ENCODE assay signal across 23 cellular contexts in the genomic region with DNA sequence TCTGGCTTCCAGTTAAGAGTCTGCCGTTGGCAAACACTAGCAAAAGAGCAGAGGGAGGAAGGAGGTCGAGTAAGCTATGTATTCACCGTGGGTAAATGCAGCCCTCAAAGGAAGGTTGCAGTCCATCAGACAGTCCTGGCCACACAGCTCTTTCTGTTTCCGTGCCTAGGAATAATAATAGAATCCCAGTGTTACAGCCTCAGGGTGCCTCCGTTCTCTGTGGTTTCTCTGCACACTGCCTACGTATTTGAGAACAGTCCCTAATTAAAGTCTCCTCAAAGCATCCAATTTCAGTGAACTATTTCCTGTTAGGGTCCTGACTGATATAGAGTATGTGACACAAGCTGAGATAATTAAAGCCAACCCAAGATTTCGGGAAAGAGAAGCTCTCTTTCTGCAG.
"Had no signal": no experiment of that assay in that cellular context is flagged by ENCODE, and none has a peak within 500 bp of the region (broad histone marks: within the 10 kb centered on the region; RNA-seq: fewer than 3 reads in every experiment).

No MANE protein-coding gene starts in this region.

- FAIRE-seq: endometrium, keratinocyte had no signal

- H3K27ac Mint-ChIP-seq: effector memory CD8-positive, alpha-beta T cell; naive thymus-derived CD8-positive, alpha-beta T cell; nephron progenitor cell; stimulated activated memory B cell treated with anti-CD40 and anti-IgM and Interleukin-4, amounts not matched to agents 10 μg/mL and 1 μg/mL and 100 μg/mL, for 72 hours; stimulated activated naive CD8-positive, alpha-beta T cell treated with anti-CD3 and anti-CD28 coated beads, Interleukin-15, Interleukin-2, amounts not matched to agents 100 ng/mL and 50 ng/mL, for 24 hours had no signal

- ATAC-seq: effector memory CD8-positive, alpha-beta T cell; gastrocnemius medialis; left ventricle myocardium superior; lower lobe of right lung; naive thymus-derived CD8-positive, alpha-beta T cell; right cardiac atrium; stimulated activated memory B cell treated with anti-CD40 and anti-IgM and Interleukin-4, amounts not matched to agents 10 μg/mL and 1 μg/mL and 100 μg/mL, for 72 hours; upper lobe of right lung had no signal

- H3K4me1 Mint-ChIP-seq: naive thymus-derived CD8-positive, alpha-beta T cell; stimulated activated memory B cell treated with anti-CD40 and anti-IgM and Interleukin-4, amounts not matched to agents 10 μg/mL and 1 μg/mL and 100 μg/mL, for 72 hours had no signal

- H3K27me3 Mint-ChIP-seq: stimulated activated memory B cell treated with anti-CD40 and anti-IgM and Interleukin-4, amounts not matched to agents 10 μg/mL and 1 μg/mL and 100 μg/mL, for 72 hours; stimulated activated naive CD8-positive, alpha-beta T cell treated with anti-CD3 and anti-CD28 coated beads, Interleukin-15, Interleukin-2, amounts not matched to agents 100 ng/mL and 50 ng/mL, for 24 hours had no signal

- H3K36me3 ChIP-seq: gastrocnemius medialis, lower lobe of right lung, prostate gland, sigmoid colon, suprapubic skin, transverse colon, upper lobe of right lung, uterus had no signal

- DNase-seq: cortex of kidney; effector memory CD8-positive, alpha-beta T cell; erythroblast; gastrocnemius medialis; head of caudate nucleus; left ventricle myocardium superior; lower lobe of right lung; naive thymus-derived CD8-positive, alpha-beta T cell; nephron progenitor cell; nucleus accumbens; right cardiac atrium; sigmoid colon; stimulated activated CD4-positive, alpha-beta T cell treated with anti-CD3 and anti-CD28 coated beads, Interleukin-2, amount 100 ng/mL, for 24 hours; stimulated activated CD4-positive, alpha-beta T cell treated with anti-CD3 and anti-CD28 coated beads, Interleukin-4, amount 100 ng/mL, for 24 hours; transverse colon; upper lobe of right lung; uterus had no signal

- H3K4me3 Mint-ChIP-seq: effector memory CD8-positive, alpha-beta T cell; naive thymus-derived CD8-positive, alpha-beta T cell; nephron progenitor cell; stimulated activated memory B cell treated with anti-CD40 and anti-IgM and Interleukin-4, amounts not matched to agents 10 μg/mL and 1 μg/mL and 100 μg/mL, for 72 hours; stimulated activated naive CD8-positive, alpha-beta T cell treated with anti-CD3 and anti-CD28 coated beads, Interleukin-15, Interleukin-2, amounts not matched to agents 100 ng/mL and 50 ng/mL, for 24 hours had no signal

- H3K9me3 ChIP-seq: gastrocnemius medialis, lower lobe of right lung, prostate gland, sigmoid colon, suprapubic skin, transverse colon, upper lobe of right lung, uterus had no signal

- H3K27ac ChIP-seq: gastrocnemius medialis, lower lobe of right lung, prostate gland, sigmoid colon, suprapubic skin, transverse colon, upper lobe of right lung, uterus had no signal

- H3K4me3 ChIP-seq: gastrocnemius medialis, lower lobe of right lung, prostate gland, sigmoid colon, suprapubic skin, transverse colon, upper lobe of right lung, uterus had no signal

- H3K27me3 ChIP-seq: gastrocnemius medialis, sigmoid colon, suprapubic skin, transverse colon, upper lobe of right lung, uterus had no signal

- H3K36me3 Mint-ChIP-seq: naive thymus-derived CD8-positive, alpha-beta T cell; stimulated activated memory B cell treated with anti-CD40 and anti-IgM and Interleukin-4, amounts not matched to agents 10 μg/mL and 1 μg/mL and 100 μg/mL, for 72 hours had no signal

- H3K9me3 Mint-ChIP-seq: effector memory CD8-positive, alpha-beta T cell; nephron progenitor cell; stimulated activated memory B cell treated with anti-CD40 and anti-IgM and Interleukin-4, amounts not matched to agents 10 μg/mL and 1 μg/mL and 100 μg/mL, for 72 hours; stimulated activated naive CD8-positive, alpha-beta T cell treated with anti-CD3 and anti-CD28 coated beads, Interleukin-15, Interleukin-2, amounts not matched to agents 100 ng/mL and 50 ng/mL, for 24 hours had no signal

- H3K4me1 ChIP-seq: gastrocnemius medialis, lower lobe of right lung, prostate gland, sigmoid colon, suprapubic skin, transverse colon, upper lobe of right lung, uterus had no signal
